ENCODE assay signal across 26 cellular contexts in the genomic region with DNA sequence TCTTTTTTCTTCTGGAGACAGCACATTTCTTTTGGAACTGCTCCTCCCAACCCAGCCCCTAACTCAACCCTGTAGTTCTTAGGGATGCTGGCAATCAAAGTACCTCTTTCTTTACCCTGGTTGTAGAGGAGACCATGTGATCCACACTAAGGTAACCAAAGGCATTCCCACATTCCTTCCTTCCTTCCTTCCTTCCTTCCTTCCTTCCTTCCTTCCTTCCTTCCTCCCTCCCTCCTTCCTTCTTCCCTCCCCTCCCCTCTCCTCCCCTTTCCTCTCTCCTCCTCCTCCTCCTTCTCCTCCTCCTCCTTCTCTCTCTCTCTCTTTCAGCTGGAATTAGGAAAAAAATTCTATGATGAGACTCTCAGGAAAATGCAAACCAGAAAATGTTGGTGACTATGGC.
"Had no signal": no experiment of that assay in that cellular context is flagged by ENCODE, and none has a peak within 500 bp of the region (broad histone marks: within the 10 kb centered on the region; RNA-seq: fewer than 3 reads in every experiment).

No MANE protein-coding gene starts in this region.

- H3K27ac ChIP-seq: left lung, ovary, right atrium auricular region, sigmoid colon, stomach, testis, thyroid gland, transverse colon, upper lobe of left lung, vagina had no signal

- H3K4me1 ChIP-seq: right atrium auricular region, sigmoid colon, stomach, testis, upper lobe of left lung, vagina had no signal

- H3K36me3 ChIP-seq: left lung, ovary, right atrium auricular region, sigmoid colon, stomach, thyroid gland, transverse colon, upper lobe of left lung, vagina had no signal

- H3K9me3 ChIP-seq: left lung, ovary, right atrium auricular region, sigmoid colon, stomach, testis, thyroid gland, transverse colon, upper lobe of left lung, vagina had no signal

- H3K4me3 Mint-ChIP-seq: mesothelial cell of epicardium; natural killer cell treated with Interleukin-12 subunit alpha and Interleukin-12 subunit beta and Interleukin-15 and Interleukin-18, amount 100 ng/mL, for 72 hours; neural crest cell; stimulated activated naive B cell treated with anti-CD40 and anti-IgM and Interleukin-4, amounts not matched to agents 10 μg/mL and 1 μg/mL and 100 μg/mL, for 72 hours had no signal

- H3K4me3 ChIP-seq: left lung, lung, ovary, right atrium auricular region, sigmoid colon, stomach, testis, thyroid gland, transverse colon, upper lobe of left lung, vagina had no signal

- H3K36me3 Mint-ChIP-seq: mesothelial cell of epicardium; naive B cell; natural killer cell treated with Interleukin-12 subunit alpha and Interleukin-12 subunit beta and Interleukin-15 and Interleukin-18, amount 100 ng/mL, for 72 hours; stimulated activated naive B cell treated with anti-CD40 and anti-IgM and Interleukin-4, amounts not matched to agents 10 μg/mL and 1 μg/mL and 100 μg/mL, for 72 hours had no signal

- DNase-seq: hippocampal formation; kidney glomerular epithelial cell; left cardiac atrium; left lung; mesendoderm; naive B cell; nucleus accumbens; ovary; sigmoid colon; small intestine; stimulated activated CD4-positive, alpha-beta T cell treated with anti-CD3 and anti-CD28 coated beads, Interleukin-1b, Interleukin-23, amount 100 ng/mL, for 48 hours; stimulated activated CD4-positive, alpha-beta T cell treated with anti-CD3 and anti-CD28 coated beads, Interleukin-4, amount 100 ng/mL, for 1 hour; stimulated activated naive B cell treated with anti-CD40 and anti-IgM and Interleukin-4, amounts not matched to agents 10 μg/mL and 1 μg/mL and 100 μg/mL, for 72 hours; stimulated activated naive CD8-positive, alpha-beta T cell treated with anti-CD3 and anti-CD28 coated beads, Interleukin-15, Interleukin-2, amounts not matched to agents 100 U/mL and 50 U/mL, for 24 hours; stomach; testis; thyroid gland; transverse colon; upper lobe of left lung had no signal

- H3K27ac Mint-ChIP-seq: mesothelial cell of epicardium; naive B cell; natural killer cell treated with Interleukin-12 subunit alpha and Interleukin-12 subunit beta and Interleukin-15 and Interleukin-18, amount 100 ng/mL, for 72 hours; progenitor cell of endocrine pancreas; stimulated activated naive B cell treated with anti-CD40 and anti-IgM and Interleukin-4, amounts not matched to agents 10 μg/mL and 1 μg/mL and 100 μg/mL, for 72 hours had no signal

- H3K9me3 Mint-ChIP-seq: mesothelial cell of epicardium; naive B cell; natural killer cell treated with Interleukin-12 subunit alpha and Interleukin-12 subunit beta and Interleukin-15 and Interleukin-18, amount 100 ng/mL, for 72 hours; neural crest cell; stimulated activated naive B cell treated with anti-CD40 and anti-IgM and Interleukin-4, amounts not matched to agents 10 μg/mL and 1 μg/mL and 100 μg/mL, for 72 hours had no signal

- H3K4me1 Mint-ChIP-seq: naive B cell; neural crest cell; stimulated activated naive B cell treated with anti-CD40 and anti-IgM and Interleukin-4, amounts not matched to agents 10 μg/mL and 1 μg/mL and 100 μg/mL, for 72 hours had no signal

- ATAC-seq: left cardiac atrium; left lung; natural killer cell treated with Interleukin-12 subunit alpha and Interleukin-12 subunit beta and Interleukin-15 and Interleukin-18, amount 100 ng/mL, for 72 hours; stimulated activated naive B cell treated with anti-CD40 and anti-IgM and Interleukin-4, amounts not matched to agents 10 μg/mL and 1 μg/mL and 100 μg/mL, for 72 hours; stimulated activated naive CD8-positive, alpha-beta T cell treated with anti-CD3 and anti-CD28 coated beads, Interleukin-15, Interleukin-2, amounts not matched to agents 100 U/mL and 50 U/mL, for 24 hours had no signal

- H3K27me3 ChIP-seq: left lung, ovary, right atrium auricular region, sigmoid colon, stomach, testis, thyroid gland, transverse colon, upper lobe of left lung, vagina had no signal
